In the genomic region with DNA sequence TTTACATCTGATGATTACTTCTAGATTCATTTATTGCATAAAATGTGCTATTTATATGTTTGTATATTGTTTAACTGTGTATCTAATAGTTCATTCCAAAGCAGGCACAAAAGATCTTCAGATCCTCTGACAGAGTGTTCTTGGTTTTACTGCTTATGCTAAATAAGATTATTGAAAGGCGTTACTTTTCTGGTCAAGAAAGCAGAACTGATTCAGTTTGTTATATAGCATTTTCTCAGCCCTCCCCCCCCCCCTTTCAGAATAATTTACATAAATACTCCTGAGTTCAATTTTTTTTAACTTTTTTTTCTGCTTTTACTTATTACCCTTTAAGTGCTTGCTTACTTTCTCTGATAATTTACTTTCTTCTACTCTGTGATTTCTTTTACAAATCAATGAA, we compare ENCODE assay signal across 12 cellular contexts. TPM values are rescaled to one million over a fixed set of nuclear protein-coding genes. Genes with fewer than 3 reads are reported as not detected.
DNase-seq lines count a peak whose midpoint lies in the region; ATAC-seq and TF ChIP-seq lines count a peak whose summit lies in the region.
"Had no signal": no experiment of that assay in that cellular context is flagged by ENCODE, and none has a peak within 500 bp of the region (broad histone marks: within the 10 kb centered on the region; RNA-seq: fewer than 3 reads in every experiment).

No MANE protein-coding gene starts in this region.

- H3K4me1 ChIP-seq in Caco-2 (peaks cover 22% of the 10 kb centered on the region), colonic mucosa (peaks cover 9% of the 10 kb centered on the region), osteoblast (ENCODE audit: insufficient read depth, low read length) (peaks cover 17% of the 10 kb centered on the region)

- H3K4me1 Mint-ChIP-seq in Caco-2 (ENCODE audit: low read depth, unreplicated experiment), result peaks cover 27% of the 10 kb centered on the region

- H3K27ac Mint-ChIP-seq in Caco-2 (ENCODE audit: unreplicated experiment), result peak overlapping the region; percentile 84

- no peaks in the 10 kb centered on the region for H3K27me3 ChIP-seq in Caco-2 (replicated peaks; ENCODE audit: control insufficient read depth, insufficient read depth, low read length)
- no peaks in the 10 kb centered on the region for H3K27me3 ChIP-seq in colonic mucosa
- no peaks in the 10 kb centered on the region for H3K27me3 ChIP-seq in osteoblast (ENCODE audit: insufficient read depth, low read length)

- DNase-seq in Caco-2, result no peak
- no peak for DNase-seq in colonic mucosa
- DNase-seq in activated gamma-delta T cell (lab: John Stamatoyannopoulos, UW), result no peak
- no peak for DNase-seq in cerebellar cortex (ENCODE audit: low spot score)
- DNase-seq in osteoblast (ENCODE audit: insufficient read length, low spot score, missing footprints), result no peak
- no peak for DNase-seq in NCI-H748 treated with DMSO at 0.1 percent for 48 hours (lab: John Stamatoyannopoulos, UW)
- DNase-seq: activated CD4-positive, alpha-beta T cell treated with anti-CD3 and anti-CD28 coated beads, Interleukin-2, amount 50 U/mL, for 48 hours; DMS153; RPMI8226; stimulated activated CD4-positive, alpha-beta T cell treated with anti-CD3 and anti-CD28 coated beads, Interleukin-12 subunit alpha, Interleukin-12 subunit beta, amount 100 ng/mL, for 4 hours had no signal

- H3K4me3 Mint-ChIP-seq in Caco-2 (ENCODE audit: unreplicated experiment), result peak overlapping the region; percentile 9

- no peaks in the 10 kb centered on the region for H3K9me3 Mint-ChIP-seq in Caco-2 (ENCODE audit: unreplicated experiment)

- CTCF ChIA-PET in Caco-2 (lab: Charles Lee), result no interaction called here

- peaks cover 37% of the 10 kb centered on the region for H3K36me3 Mint-ChIP-seq in Caco-2 (ENCODE audit: insufficient read depth, unreplicated experiment)

- peaks cover 62% of the 10 kb centered on the region for H3K79me2 ChIP-seq in osteoblast (ENCODE audit: insufficient read depth, low read length)

- no TSS peak for BruUV-seq in Caco-2 (replicated peaks; lab: Mats Ljungman, UMichigan)

- H3K27me3 Mint-ChIP-seq in Caco-2 (ENCODE audit: insufficient read depth, unreplicated experiment), result no peaks in the 10 kb centered on the region

- H3K4me2 ChIP-seq in osteoblast (ENCODE audit: insufficient read depth, low read length), result no peak overlapping the region

- no peak overlapping the region for H2AFZ ChIP-seq in osteoblast (ENCODE audit: low read length)

- no peak for TF ChIP-seq CTCF in Caco-2 (IDR thresholded peaks at IDR 0.05; ENCODE audit: insufficient read depth in 1 of 2, low read depth in 1 of 2, low read length in 1 of 2, severe bottlenecking in 1 of 2, unreplicated experiment in 1 of 2)
- TF ChIP-seq CTCF in colonic mucosa (IDR thresholded peaks at IDR 0.05), result no peak
- TF ChIP-seq CTCF in osteoblast (IDR thresholded peaks at IDR 0.05; ENCODE audit: extremely low read depth, low read depth, low read length), result no peak

- intact Hi-C loops in Caco-2 (cut with micrococcal nuclease; ENCODE audit: unreplicated experiment) (no loop called here), colonic mucosa (cut with DNase I) (no loop called here)

- H4K20me1 ChIP-seq in osteoblast (ENCODE audit: insufficient read depth, low read length), result no peaks in the 10 kb centered on the region

- ATAC-seq in GM19455 (IDR thresholded peaks at IDR 0.05; ENCODE audit: unreplicated experiment) (peak; percentile 28), HG03571 (IDR thresholded peaks at IDR 0.05; ENCODE audit: unreplicated experiment) (peak; percentile 29)

- no peak overlapping the region for H3K4me3 ChIP-seq in Caco-2 (ENCODE audit: low read depth, low read length)
- H3K4me3 ChIP-seq in colonic mucosa, result no peak overlapping the region
- H3K4me3 ChIP-seq in osteoblast (ENCODE audit: insufficient read depth, low read length), result no peak overlapping the region

- H3K9ac ChIP-seq in colonic mucosa (ENCODE audit: low read depth in 2 of 2, low read length in 2 of 2), result peak overlapping the region in 1 of 2 donors; percentile 40

- POLR2A ChIA-PET in Caco-2 (lab: Charles Lee), result no interaction called here

- H3K27ac ChIP-seq in colonic mucosa (peak overlapping the region; percentile 35), osteoblast (ENCODE audit: low read depth, low read length) (no peak overlapping the region)

- no peaks in the 10 kb centered on the region for H3K36me3 ChIP-seq in Caco-2 (ENCODE audit: control insufficient read depth, insufficient read depth, low read length)
- H3K36me3 ChIP-seq in colonic mucosa, result no peaks in the 10 kb centered on the region
- H3K36me3 ChIP-seq in osteoblast (ENCODE audit: insufficient read depth, low read length), result no peaks in the 10 kb centered on the region

- H3K9me3 ChIP-seq in Caco-2 (peaks cover 11% of the 10 kb centered on the region), colonic mucosa (no peaks in the 10 kb centered on the region), osteoblast (ENCODE audit: low read depth, low read length) (no peaks in the 10 kb centered on the region)

RNA-seq across cellular contexts. Expression of a gene that starts 15.4 kb away (rescaled TPM):
- total RNA-seq in Caco-2 (2022) (39.4 and 41.1 TPM in 2 replicates), colonic mucosa (100 to 1,000 TPM in 1 of 2 donors, 10 to 100 TPM in 1; 74.2 to 110 TPM), osteoblast (22.8 and 24.8 TPM in 2 replicates)
